12 cellular contexts compared by ENCODE assay signal in the genomic region with DNA sequence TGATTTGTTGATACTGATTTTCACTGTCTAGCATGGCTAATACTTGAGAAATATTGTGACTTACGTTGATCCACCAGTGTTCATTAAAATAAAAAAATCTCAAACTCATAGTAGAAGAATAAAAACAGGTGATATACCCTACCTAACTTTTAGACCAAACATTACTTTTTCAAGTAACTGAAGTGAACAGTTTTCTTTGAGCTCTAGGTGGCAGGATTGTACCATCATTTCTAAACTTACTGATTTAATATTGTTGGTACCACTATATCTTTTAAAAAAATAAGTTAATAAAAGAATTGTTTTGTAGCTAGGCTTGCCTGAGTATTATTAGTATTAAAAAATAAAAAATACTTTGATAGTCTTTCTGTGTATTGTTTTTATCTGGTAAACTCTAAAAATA. TPM values are rescaled to one million over a fixed set of nuclear protein-coding genes. Genes with fewer than 3 reads are reported as not detected.
DNase-seq lines count a peak whose midpoint lies in the region; ATAC-seq, FAIRE-seq and TF ChIP-seq lines count a peak whose summit lies in the region.
"Had no signal": no experiment of that assay in that cellular context is flagged by ENCODE, and none has a peak within 500 bp of the region (broad histone marks: within the 10 kb centered on the region; RNA-seq: fewer than 3 reads in every experiment).

No MANE protein-coding gene starts in this region.

- in situ Hi-C loops in SK-MEL-5 (cut with HindIII; ENCODE audit: low pct_unique_long_range_greater_than_20kb, low sequenced_read_pairs) = no loop called here
- in situ Hi-C loops in GM13976 (cut with MboI; ENCODE audit: low sequenced_read_pairs, unreplicated experiment) = no loop called here

- H3K27me3 ChIP-seq in foreskin keratinocyte = no peaks in the 10 kb centered on the region

- POLR2A ChIA-PET in GM10248 (lab: Yijun Ruan, JAX) = no interaction called here

- H3K4me1 ChIP-seq in foreskin keratinocyte = no peaks in the 10 kb centered on the region

- peak; percentile 11 for TF ChIP-seq CTCF in GM10248 (IDR thresholded peaks at IDR 0.05; ENCODE audit: control extremely low read depth, extremely low read depth, low read depth, missing control alignments)
- TF ChIP-seq CTCF in foreskin keratinocyte (conservative IDR thresholded peaks at IDR 0.05) = peak; percentile 55
- no peak for TF ChIP-seq CTCF in GM13976 (IDR thresholded peaks at IDR 0.05; ENCODE audit: borderline replicate concordance, control extremely low read depth, extremely low read depth, insufficient read depth, missing control alignments)

- CTCF ChIA-PET in GM10248 (lab: Yijun Ruan, JAX) = interaction anchor here (1.2 to 1.3 kb wide), 3 partner anchors 14 to 39 kb away, joined by 3 to 4 read pairs (median 3); no protein-coding TSS in a partner anchor

- H3K27ac ChIP-seq in foreskin keratinocyte = no peak overlapping the region

- DNase-seq in GM10248 (ENCODE audit: extremely low spot score) (no peak), SK-MEL-5 (ENCODE audit: low read depth, low spot score) (peak; percentile 37), foreskin keratinocyte (no peak), HCEC 1CT (no peak), germinal center (ENCODE audit: low spot score) (no peak), GM13976 (ENCODE audit: low spot score) (no peak), islet precursor cell (no peak)
- DNase-seq: activated B cell treated with CpG ODN at 0.5 μM for 24 hours, GF-D8, naive B cell had no signal

- peak; percentile 96 for FAIRE-seq in A204.1 (lab: Jason Lieb, UNC)
- FAIRE-seq: H1 had no signal

- no peak for ATAC-seq in foreskin keratinocyte

RNA-seq across cellular contexts. Expression of a gene that starts 21.5 kb away (rescaled TPM):
- 11.3 and 13.4 TPM in 2 replicates for total RNA-seq in SK-MEL-5 (2014; rRNA removed; shearing (Covaris generic))
- 17.2 and 20.7 TPM in 2 replicates for polyA plus RNA-seq in SK-MEL-5 (2015; cell fraction: cytosol; rRNA removed)
- 7.9 and 8.2 TPM in 2 replicates for polyA plus RNA-seq in SK-MEL-5 (2015; cell fraction: nucleus; rRNA removed)
- total RNA-seq in foreskin keratinocyte = 33.6 and 34.2 TPM in 2 replicates
- 14.5 and 16.0 TPM in 2 replicates for polyA plus RNA-seq in foreskin keratinocyte

RNA-seq across cellular contexts. Expression of a gene that starts 38.1 kb away (rescaled TPM):
- 36.3 and 41.8 TPM in 2 replicates for total RNA-seq in SK-MEL-5 (2014; rRNA removed; shearing (Covaris generic))
- polyA plus RNA-seq in SK-MEL-5 (2015; cell fraction: cytosol; rRNA removed) = 18.0 and 29.8 TPM in 2 replicates
- polyA plus RNA-seq in SK-MEL-5 (2015; cell fraction: nucleus; rRNA removed) = 9.4 and 14.9 TPM in 2 replicates
- 25.6 and 27.5 TPM in 2 replicates for total RNA-seq in foreskin keratinocyte
- 32.3 and 34.3 TPM in 2 replicates for polyA plus RNA-seq in foreskin keratinocyte

RNA-seq across cellular contexts. Expression of a gene that starts 43.1 kb away (rescaled TPM):
- 0.40 TPM in 2 replicates for total RNA-seq in SK-MEL-5 (2014; rRNA removed; shearing (Covaris generic))
- 0.09 and 0.21 TPM in 2 replicates for polyA plus RNA-seq in SK-MEL-5 (2015; cell fraction: cytosol; rRNA removed)
- 0.06 and 0.35 TPM in 2 replicates for polyA plus RNA-seq in SK-MEL-5 (2015; cell fraction: nucleus; rRNA removed)
- total RNA-seq in foreskin keratinocyte = not detected in 2 replicates
- polyA plus RNA-seq in foreskin keratinocyte = not detected in 2 replicates
- total RNA-seq: activated B cell treated with CpG ODN at 0.5 μM for 24 hours, H1 had no signal
- polyA plus RNA-seq: H1 had no signal
